ENCODE assay signal across 20 cellular contexts in the genomic region with DNA sequence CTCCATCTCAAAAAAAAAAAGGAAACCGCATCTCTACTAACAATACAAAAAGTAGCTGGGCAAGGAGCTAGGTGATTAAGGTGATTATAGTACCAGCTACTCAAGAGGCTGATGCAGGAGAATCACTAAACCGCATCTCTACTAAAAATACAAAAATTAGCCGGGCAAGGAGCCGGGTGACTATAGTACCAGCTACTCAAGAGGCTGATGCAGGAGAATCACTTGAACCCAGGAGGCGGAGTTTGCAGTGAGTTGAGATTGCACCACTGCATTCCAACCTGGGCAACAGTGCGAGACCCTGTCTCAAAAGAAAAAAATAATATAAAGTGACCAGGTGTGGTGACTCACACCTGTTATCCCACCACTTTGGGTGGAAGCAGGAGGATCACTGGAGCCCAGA. TPM values are rescaled to one million over a fixed set of nuclear protein-coding genes. Genes with fewer than 3 reads are reported as not detected.
"Had no signal": no experiment of that assay in that cellular context is flagged by ENCODE, and none has a peak within 500 bp of the region (broad histone marks: within the 10 kb centered on the region; RNA-seq: fewer than 3 reads in every experiment).

No MANE protein-coding gene starts in this region.

RNA-seq across cellular contexts. Expression of a gene that starts 5.6 kb away (rescaled TPM):
- total RNA-seq: activated naive CD4-positive, alpha-beta T cell treated with anti-CD3 and anti-CD28 coated beads for 36 hours; activated naive CD4-positive, alpha-beta T cell treated with anti-CD3 and anti-CD28 coated beads, Interleukin-2, amount 50 U/mL, for 72 hours; activated naive CD8-positive, alpha-beta T cell treated with anti-CD3 and anti-CD28 coated beads for 36 hours; activated naive CD8-positive, alpha-beta T cell treated with anti-CD3 and anti-CD28 coated beads, Interleukin-2, amount 10 ng/mL, durations not matched to agents 7 days and 5 days; activated T-cell treated with anti-CD3 and anti-CD28 coated beads, Interleukin-2, amount 50 U/mL, for 4 hours; activated T-cell treated with anti-CD3 and anti-CD28 coated beads, Interleukin-2, amount 50 U/mL, for 72 hours; activated T-helper 1 cell treated with anti-CD3 and anti-CD28 coated beads, Interleukin-12 subunit alpha, Interleukin-12 subunit beta, Interleukin-2, Interleukin-4 antibody, amounts not matched to agents 30 ng/mL and 10 ng/mL and 1 ng/mL, durations not matched to agents 14 hours and 24 hours and 36 hours; activated T-helper 17 cell treated with anti-CD3 and anti-CD28 coated beads, Interleukin-2, amount 50 U/mL, for 72 hours; activated T-helper 2 cell treated with anti-CD3 and anti-CD28 coated beads, Interferon-gamma antibody, Interleukin-2, Interleukin-4, amounts not matched to agents 10 μg/mL and 5 μg/mL and 100 μg/mL, durations not matched to agents 14 hours and 24 hours and 36 hours; adrenal gland; aorta; ascending aorta; astrocyte; body of pancreas; breast epithelium; bronchial epithelial cell; cardiac muscle cell; cardiac septum; cerebellum; chondrocyte had no signal
